Comparison of ENCODE assay signal across 10 cellular contexts in genomic region chr12:15601210-15601800, GRCh38.
A peak's percentile ranks its signal among the peaks of the same experiment; 100 is the strongest.
DNase-seq lines count a peak whose midpoint lies in the region; ATAC-seq and TF ChIP-seq lines count a peak whose summit lies in the region.
"Had no signal": no experiment of that assay in that cellular context is flagged by ENCODE, and none has a peak within 500 bp of the region (broad histone marks: within the 10 kb centered on the region; RNA-seq: fewer than 3 reads in every experiment).

No MANE protein-coding gene starts in this region.

- in situ Hi-C loops in astrocyte of the cerebellum (cut with HindIII; ENCODE audit: low sequenced_read_pairs) = no loop called here

- H3K27me3 Mint-ChIP-seq in HFFc6 (ENCODE audit: insufficient read depth) = no peaks in the 10 kb centered on the region; the same call in 1 of the 2 replicates
- H3K27me3 Mint-ChIP-seq in CD8-positive, alpha-beta memory T cell = peaks cover under 1 to 10% of the 10 kb centered on the region in 2 donors

- TF ChIP-seq CTCF in HFFc6 (IDR thresholded peaks at IDR 0.05) = no peak
- no peak for TF ChIP-seq CTCF in astrocyte of the cerebellum (IDR thresholded peaks at IDR 0.05; ENCODE audit: low read depth, low read length, missing control alignments)
- TF ChIP-seq CTCF in lower lobe of right lung (IDR thresholded peaks at IDR 0.05) = no peak

- H3K4me1 Mint-ChIP-seq in HFFc6 (ENCODE audit: low read depth) = peaks cover 39% of the 10 kb centered on the region
- H3K4me1 Mint-ChIP-seq in CD8-positive, alpha-beta memory T cell = no peaks in the 10 kb centered on the region

- POLR2A ChIA-PET in CD8-positive, alpha-beta memory T cell (lab: Charles Lee) = no interaction called here

- peaks cover 20% of the 10 kb centered on the region for H3K4me1 ChIP-seq in lower lobe of right lung
- H3K4me1 ChIP-seq in CD8-positive, alpha-beta memory T cell (ENCODE audit: insufficient read depth, low read length) = no peaks in the 10 kb centered on the region

- no peaks in the 10 kb centered on the region for H3K27me3 ChIP-seq in lower lobe of right lung (ENCODE audit: low read depth)
- no peaks in the 10 kb centered on the region for H3K27me3 ChIP-seq in CD8-positive, alpha-beta memory T cell (ENCODE audit: insufficient read depth, low read length, poor library complexity, severe bottlenecking)

- no peaks in the 10 kb centered on the region for H3K9me3 Mint-ChIP-seq in HFFc6
- H3K9me3 Mint-ChIP-seq in CD8-positive, alpha-beta memory T cell = no peaks in the 10 kb centered on the region
- H3K9me3 Mint-ChIP-seq: neural crest cell had no signal

- ATAC-seq in lower lobe of right lung (peak; percentile 23 to 43), GM19467 (IDR thresholded peaks at IDR 0.05; ENCODE audit: unreplicated experiment) (no peak), HG03280 (IDR thresholded peaks at IDR 0.05; ENCODE audit: unreplicated experiment) (no peak), HG02623 (IDR thresholded peaks at IDR 0.05; ENCODE audit: unreplicated experiment) (no peak)

- no peak overlapping the region for H3K4me3 Mint-ChIP-seq in HFFc6
- H3K4me3 Mint-ChIP-seq in CD8-positive, alpha-beta memory T cell = no peak overlapping the region
- H3K4me3 Mint-ChIP-seq: neural crest cell had no signal

- H3K27ac ChIP-seq in lower lobe of right lung = no peak overlapping the region
- no peak overlapping the region for H3K27ac ChIP-seq in CD8-positive, alpha-beta memory T cell (ENCODE audit: low read depth, low read length)
- H3K27ac ChIP-seq: SK-N-MC had no signal

- peak; percentile 11 to 23 for DNase-seq in AML-193 (lab: John Stamatoyannopoulos, UW)
- peak; percentile 65 for DNase-seq in HFFc6
- peak; percentile 15 for DNase-seq in astrocyte of the cerebellum (ENCODE audit: low read depth)
- DNase-seq in lower lobe of right lung = no peak
- no peak for DNase-seq in CD8-positive, alpha-beta memory T cell

- peak overlapping the region; percentile 69 for H3K27ac Mint-ChIP-seq in HFFc6
- H3K27ac Mint-ChIP-seq in CD8-positive, alpha-beta memory T cell = no peak overlapping the region

- CTCF ChIA-PET in CD8-positive, alpha-beta memory T cell (lab: Charles Lee) = no interaction called here

- no peaks in the 10 kb centered on the region for H3K36me3 ChIP-seq in lower lobe of right lung
- no peaks in the 10 kb centered on the region for H3K36me3 ChIP-seq in CD8-positive, alpha-beta memory T cell (ENCODE audit: insufficient read depth, low read length)

- H3K4me3 ChIP-seq in astrocyte of the cerebellum (ENCODE audit: low read depth, low read length) = no peak overlapping the region
- no peak overlapping the region for H3K4me3 ChIP-seq in lower lobe of right lung
- no peak overlapping the region for H3K4me3 ChIP-seq in CD8-positive, alpha-beta memory T cell (ENCODE audit: low read length)
- H3K4me3 ChIP-seq: SK-N-MC had no signal

- no peaks in the 10 kb centered on the region for H3K36me3 Mint-ChIP-seq in HFFc6 (ENCODE audit: low read depth)
- H3K36me3 Mint-ChIP-seq in CD8-positive, alpha-beta memory T cell = no peaks in the 10 kb centered on the region

- intact Hi-C loops in lower lobe of right lung (cut with DNase I) = no loop called here

- H3K9me3 ChIP-seq in lower lobe of right lung = no peaks in the 10 kb centered on the region
- H3K9me3 ChIP-seq in CD8-positive, alpha-beta memory T cell (ENCODE audit: low read length) = no peaks in the 10 kb centered on the region

Comparison
In these comparisons a context has a peak if more than half of its experiments do, and no peak if none do; other contexts are left out.
1. DNase-seq: peak in AML-193 (2 of 2), HFFc6 (single experiment) and astrocyte of the cerebellum (single experiment); none in lower lobe of right lung (single experiment) and CD8-positive, alpha-beta memory T cell (0 of 5).
2. ATAC-seq: peak in lower lobe of right lung (2 of 2); none in GM19467 (single experiment), HG03280 (single experiment) and HG02623 (single experiment).